In the genomic region with DNA sequence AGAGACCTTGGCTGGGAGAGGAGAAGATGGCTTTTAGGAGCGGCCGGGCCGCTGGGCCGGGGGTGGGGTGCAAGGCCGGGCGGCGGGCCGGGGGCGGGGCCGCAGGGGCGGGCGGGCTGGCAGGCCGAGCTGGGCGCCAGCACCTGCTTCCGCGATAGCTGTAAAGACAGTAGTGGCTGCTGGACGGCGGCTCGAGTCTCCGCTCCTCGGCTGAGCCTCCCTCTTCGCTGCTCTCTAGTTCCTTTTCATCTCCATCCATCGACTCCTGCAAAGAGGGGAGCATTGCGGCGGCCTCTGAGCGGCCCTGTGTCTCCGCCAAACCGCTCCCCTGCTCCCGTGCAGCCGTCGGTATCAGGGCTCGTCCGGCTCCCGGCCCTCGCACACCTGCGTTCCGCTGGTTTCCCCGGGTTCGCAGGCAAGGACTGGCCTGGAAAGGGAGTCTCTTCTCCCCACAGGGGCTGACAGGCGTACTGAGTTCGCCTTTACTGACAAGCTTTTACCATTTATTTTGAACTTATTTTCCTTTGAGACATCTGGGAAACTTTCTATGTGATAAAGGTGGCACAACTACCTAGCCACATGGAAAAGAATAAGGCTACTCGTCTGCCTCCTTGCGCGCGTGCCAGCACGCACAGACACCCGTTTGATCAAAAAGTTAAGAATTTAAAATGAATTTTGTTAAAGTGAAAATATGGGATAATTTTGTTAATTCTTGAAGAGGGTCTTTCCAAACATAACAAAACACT, we compare ENCODE assay signal across 8 cellular contexts. TPM values are rescaled to one million over a fixed set of nuclear protein-coding genes. Genes with fewer than 3 reads are reported as not detected.
DNase-seq lines count a peak whose midpoint lies in the region; ATAC-seq and TF ChIP-seq lines count a peak whose summit lies in the region.

A gene with protein sequence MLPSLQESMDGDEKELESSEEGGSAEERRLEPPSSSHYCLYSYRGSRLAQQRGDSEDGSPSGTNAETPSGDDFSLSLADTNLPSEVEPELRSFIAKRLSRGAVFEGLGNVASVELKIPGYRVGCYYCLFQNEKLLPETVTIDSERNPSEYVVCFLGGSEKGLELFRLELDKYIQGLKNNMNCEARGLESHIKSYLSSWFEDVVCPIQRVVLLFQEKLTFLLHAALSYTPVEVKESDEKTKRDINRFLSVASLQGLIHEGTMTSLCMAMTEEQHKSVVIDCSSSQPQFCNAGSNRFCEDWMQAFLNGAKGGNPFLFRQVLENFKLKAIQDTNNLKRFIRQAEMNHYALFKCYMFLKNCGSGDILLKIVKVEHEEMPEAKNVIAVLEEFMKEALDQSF (minus strand): TSS at position 317 of the 746 bp plus-strand sequence. CDS start 34 bp downstream, at position 283.

- peaks cover 20% of the 10 kb centered on the region for H3K4me1 Mint-ChIP-seq in activated naive CD4-positive, alpha-beta T cell treated with anti-CD3 and anti-CD28 coated beads for 36 hours (ENCODE audit: low read depth)

- H3K9me3 ChIP-seq in Karpas-422 (ENCODE audit: low read length) = no peaks in the 10 kb centered on the region
- H3K9me3 ChIP-seq in SK-N-SH = no peaks in the 10 kb centered on the region

- H3K4me1 ChIP-seq in Karpas-422 (ENCODE audit: low read length) = peaks cover 22% of the 10 kb centered on the region
- peaks cover 0 to 15% of the 10 kb centered on the region in 2 experiments; a peak in 1 of 4 replicates for H3K4me1 ChIP-seq in SK-N-SH (ENCODE audit: control insufficient read depth in 1 of 2, insufficient read depth in 2 of 2, low read depth in 1 of 2, low read length in 1 of 2)

- H3F3A ChIP-seq in SK-N-SH (replicated peaks; ENCODE audit: insufficient read depth) = peaks cover 10% of the 10 kb centered on the region

- H3K27ac ChIP-seq in Karpas-422 (ENCODE audit: low read length) = peak within 1 kb of the TSS; percentile 73
- peak within 1 kb of the TSS; percentile 43 to 84 for H3K27ac ChIP-seq in SK-N-SH (ENCODE audit: low read depth in 2 of 2, low read length in 1 of 2)

- H3K79me2 ChIP-seq in Karpas-422 (ENCODE audit: low read length) = peaks cover 14% of the 10 kb centered on the region; the same call in 1 of the 2 replicates
- H3K79me2 ChIP-seq in SK-N-SH (ENCODE audit: insufficient read depth) = no peaks in the 10 kb centered on the region

- H3K9me2 ChIP-seq in Karpas-422 (replicated peaks; ENCODE audit: insufficient read depth, low read length) = no peaks in the 10 kb centered on the region
- no peaks in the 10 kb centered on the region for H3K9me2 ChIP-seq in SK-N-SH

- no peaks in the 10 kb centered on the region for H3K9me3 Mint-ChIP-seq in activated naive CD4-positive, alpha-beta T cell treated with anti-CD3 and anti-CD28 coated beads for 36 hours

- H3K27me3 Mint-ChIP-seq in activated naive CD4-positive, alpha-beta T cell treated with anti-CD3 and anti-CD28 coated beads for 36 hours (ENCODE audit: low read depth) = no peaks in the 10 kb centered on the region

- peaks cover 7% of the 10 kb centered on the region for H3K36me3 Mint-ChIP-seq in activated naive CD4-positive, alpha-beta T cell treated with anti-CD3 and anti-CD28 coated beads for 36 hours (ENCODE audit: low read depth)

- 13% methylated on average over 10 of the region's 47 CpGs for WGBS in SK-N-SH (ENCODE audit: low lambda C conversion rate)

- DNase-seq in DMS79 (lab: John Stamatoyannopoulos, UW) (peak; percentile 68), Karpas-422 (peak; percentile 90), SK-N-SH (peak; percentile 87), globus pallidus (ENCODE audit: low spot score) (peak; percentile 70), nucleus accumbens (lab: John Stamatoyannopoulos, UW) (peak in 55 of 56 donors; percentile 23 to 86 (median 69)), superior temporal gyrus (ENCODE audit: extremely low spot score) (peak; percentile 83)
- peak; percentile 88 for DNase-seq in activated naive CD4-positive, alpha-beta T cell treated with anti-CD3 and anti-CD28 coated beads for 36 hours

- POLR2A ChIA-PET in SK-N-SH (lab: Yijun Ruan, JAX) = interaction anchor here (1.3 kb wide), 1 partner anchor 10 kb away, joined by 3 read pairs; no protein-coding TSS in a partner anchor

- CTCF ChIA-PET in SK-N-SH (lab: Yijun Ruan, JAX) = interaction anchor here (1.4 kb wide), 1 partner anchor 102 kb away, joined by 5 read pairs; the partner anchor contains the start of gene PSMD11
- CTCF ChIA-PET in activated naive CD4-positive, alpha-beta T cell treated with anti-CD3 and anti-CD28 coated beads for 36 hours (lab: Charles Lee) = no interaction called here

- peak within 1 kb of the TSS; percentile 90 for H3K27ac Mint-ChIP-seq in activated naive CD4-positive, alpha-beta T cell treated with anti-CD3 and anti-CD28 coated beads for 36 hours

- TF ChIP-seq EP300 in SK-N-SH (IDR thresholded peaks at IDR 0.05; ENCODE audit: borderline replicate concordance in 1 of 2, low read depth in 1 of 2, low read length in 1 of 2) = no peak; a peak in 1 of 4 replicates

- intact Hi-C loops in activated naive CD4-positive, alpha-beta T cell treated with anti-CD3 and anti-CD28 coated beads for 36 hours (cut with micrococcal nuclease) = loop anchor here (1.0 to 10.0 kb wide), 4 partner anchors 8 to 535 kb away; partner anchors contain the start of genes MYO1D, PSMD11, RHOT1 and ZNF207

- H3K9ac ChIP-seq in Karpas-422 (ENCODE audit: low read length) (peak within 1 kb of the TSS; percentile 80), SK-N-SH (peak within 1 kb of the TSS; percentile 74)

- H3K4me2 ChIP-seq in Karpas-422 (ENCODE audit: low read depth, low read length, poor library complexity, severe bottlenecking) (peak within 1 kb of the TSS; percentile 88), SK-N-SH (peak within 1 kb of the TSS; percentile 80)

- ATAC-seq in GM21786 (IDR thresholded peaks at IDR 0.05; ENCODE audit: unreplicated experiment) = peak; percentile 83

- no peaks in the 10 kb centered on the region for H3K27me3 ChIP-seq in Karpas-422 (ENCODE audit: low read length)
- H3K27me3 ChIP-seq in SK-N-SH (ENCODE audit: insufficient read depth) = no peaks in the 10 kb centered on the region

- H3K36me3 ChIP-seq in Karpas-422 (ENCODE audit: insufficient read depth, low read length) = peaks cover 14% of the 10 kb centered on the region; the same call in 1 of the 2 replicates
- peaks cover 8 to 12% of the 10 kb centered on the region in 2 experiments for H3K36me3 ChIP-seq in SK-N-SH (replicated peaks in 1 of 2; ENCODE audit: control insufficient read depth in 1 of 2, insufficient read depth in 2 of 2, low read length in 1 of 2)

- no peak for TF ChIP-seq CTCF in SK-N-SH (IDR thresholded peaks at IDR 0.05)

- H3K4me3 Mint-ChIP-seq in activated naive CD4-positive, alpha-beta T cell treated with anti-CD3 and anti-CD28 coated beads for 36 hours = peak within 1 kb of the TSS; percentile 86

- H3K4me3 ChIP-seq in Karpas-422 (ENCODE audit: low read length) (peak within 1 kb of the TSS; percentile 76), SK-N-SH (ENCODE audit: low read depth in 2 of 2, low read length in 1 of 2) (peak within 1 kb of the TSS; percentile 59 to 69)

- H4K20me1 ChIP-seq in Karpas-422 (ENCODE audit: insufficient read depth, low read depth, low read length) (no peaks in the 10 kb centered on the region), SK-N-SH (ENCODE audit: insufficient read depth) (no peaks in the 10 kb centered on the region)

- peak within 1 kb of the TSS; percentile 89 for H2AFZ ChIP-seq in Karpas-422 (ENCODE audit: low read length)
- H2AFZ ChIP-seq in SK-N-SH (ENCODE audit: low read depth) = peak within 1 kb of the TSS; percentile 94

- no peak for TF ChIP-seq RAD21 in SK-N-SH (IDR thresholded peaks at IDR 0.05; ENCODE audit: low read length)

TF ChIP-seq in SK-N-SH, 30 proteins besides CTCF, POLR2A, EP300 and RAD21 (continues in another document):
- TF ChIP-seq RXRA (IDR thresholded peaks at IDR 0.05; ENCODE audit: borderline replicate concordance, low read depth) (no peak), POLR2AphosphoS5 (IDR thresholded peaks at IDR 0.05; ENCODE audit: low read depth, low read length) (peak; percentile 73), PBX3 (IDR thresholded peaks at IDR 0.05) (no peak), ELF1 (IDR thresholded peaks at IDR 0.05) (peak; percentile 70; the same call in 1 of the 2 replicates), SIN3A (IDR thresholded peaks at IDR 0.05; ENCODE audit: borderline replicate concordance, low read depth, low read length) (peak; percentile 89; the same call in 1 of the 2 replicates), RCOR1 (IDR thresholded peaks at IDR 0.05; ENCODE audit: low read length) (0 out of 2 replicates have a peak, but pooled peaks have one; percentile 49), MXI1 (IDR thresholded peaks at IDR 0.05; ENCODE audit: low read depth, low read length) (peak; percentile 19)

RNA-seq across cellular contexts. Expression of the gene that starts here (rescaled TPM):
- 31.3 and 47.9 TPM in 2 replicates for total RNA-seq in Karpas-422 (2014; rRNA removed; shearing (Covaris generic); ENCODE audit: low replicate concordance)
- polyA plus RNA-seq in SK-N-SH (2012; rRNA removed) = 14.2 and 19.4 TPM in 2 replicates
- 16.3 and 18.9 TPM in 2 replicates for polyA plus RNA-seq in SK-N-SH (2012; cell fraction: cytosol; rRNA removed)
- polyA plus RNA-seq in SK-N-SH (2012; cell fraction: nucleus; rRNA removed) = 28.3 and 44.4 TPM in 2 replicates
- total RNA-seq in activated naive CD4-positive, alpha-beta T cell treated with anti-CD3 and anti-CD28 coated beads for 36 hours = 10 to 100 TPM; 25.3 to 26.6 TPM

Comparison
In these comparisons a context has a peak if more than half of its experiments do, and no peak if none do; other contexts are left out.
1. Peak in every context shown above with its lines: DNase-seq, ATAC-seq, H3K4me3 ChIP-seq and H3K27ac ChIP-seq.